16 cellular contexts compared by ENCODE assay signal in the genomic region with DNA sequence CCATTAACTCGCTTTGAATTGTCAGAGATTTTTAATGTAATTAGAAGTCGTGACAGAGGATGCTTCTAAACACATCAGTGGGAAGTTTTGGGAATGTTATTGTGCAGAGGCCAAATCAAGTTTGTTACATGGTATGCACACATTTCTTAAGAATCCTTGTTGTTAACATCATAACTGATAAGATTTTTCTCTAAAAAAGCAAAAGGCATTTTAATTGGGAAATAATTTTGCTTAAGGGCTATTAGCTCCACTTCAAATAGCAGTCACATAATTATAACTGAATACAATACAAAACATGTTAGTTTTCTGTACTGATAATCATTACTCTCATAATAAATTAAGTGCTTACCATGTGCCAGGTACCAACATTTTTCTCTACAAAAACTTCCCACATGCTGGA.
"Had no signal": no experiment of that assay in that cellular context is flagged by ENCODE, and none has a peak within 500 bp of the region (broad histone marks: within the 10 kb centered on the region; RNA-seq: fewer than 3 reads in every experiment).

No MANE protein-coding gene starts in this region.

- DNase-seq: activated CD4-positive, alpha-beta T cell treated with anti-CD3 and anti-CD28 coated beads, Interleukin-2, amount 50 U/mL, for 1 hour; activated CD8-positive, alpha-beta memory T cell treated with anti-CD3 and anti-CD28 coated beads, Interleukin-2, amount 50 U/mL, for 4 hours; activated naive CD4-positive, alpha-beta T cell treated with anti-CD3 and anti-CD28 coated beads for 36 hours; activated naive CD8-positive, alpha-beta T cell treated with anti-CD3 and anti-CD28 coated beads, Interleukin-2, amount 50 U/mL, for 24 hours; activated T-cell treated with anti-CD3 and anti-CD28 coated beads, Interleukin-2, amount 50 U/mL, for 4 hours; effector memory CD8-positive, alpha-beta T cell; foreskin melanocyte; head of caudate nucleus; kidney glomerular epithelial cell; mesendoderm; natural killer cell; stimulated activated naive CD4-positive, alpha-beta T cell treated with Interleukin-2 at 50 U/mL for 16 hours had no signal

- H3K27ac ChIP-seq: epithelial cell of prostate, neutrophil had no signal

- H3K27me3 ChIP-seq: neutrophil had no signal

- FAIRE-seq: astrocyte had no signal

- H3K9me3 ChIP-seq: neutrophil had no signal

- ATAC-seq: activated CD4-positive, CD25-positive, alpha-beta regulatory T cell treated with anti-CD3 and anti-CD28 coated beads, Interleukin-2, amount 50 U/mL, for 24 hours; activated naive CD8-positive, alpha-beta T cell treated with anti-CD3 and anti-CD28 coated beads, Interleukin-2, amount 50 U/mL, for 24 hours; activated T-cell treated with anti-CD3 and anti-CD28 coated beads, Interleukin-2, amount 50 U/mL, for 4 hours; effector memory CD8-positive, alpha-beta T cell; natural killer cell had no signal

- H3K36me3 ChIP-seq: neutrophil had no signal
